9 cellular contexts compared by ENCODE assay signal in genomic region chr4:108849611-108850406, GRCh38.
A peak's percentile ranks its signal among the peaks of the same experiment; 100 is the strongest.
DNase-seq lines count a peak whose midpoint lies in the region; ATAC-seq, FAIRE-seq and TF ChIP-seq lines count a peak whose summit lies in the region.
"Had no signal": no experiment of that assay in that cellular context is flagged by ENCODE, and none has a peak within 500 bp of the region (broad histone marks: within the 10 kb centered on the region; RNA-seq: fewer than 3 reads in every experiment).

No MANE protein-coding gene starts in this region.

- H3K9me3 Mint-ChIP-seq in mesothelial cell of epicardium: no peaks in the 10 kb centered on the region

- H3K36me3 Mint-ChIP-seq in mesothelial cell of epicardium: peaks cover 12% of the 10 kb centered on the region

- DNase-seq in NCI-H1417 (lab: John Stamatoyannopoulos, UW): peak in 2 of 3 experiments; percentile 4 to 5
- no peak for DNase-seq in NCI-H1417 treated with DMSO at 0.1 percent for 48 hours (lab: John Stamatoyannopoulos, UW)
- no peak for DNase-seq in SK-N-MC (ENCODE audit: low read depth, low spot score)
- DNase-seq in mesothelial cell of epicardium (ENCODE audit: low spot score in 2 of 2, unreplicated experiment in 2 of 2): no peak
- DNase-seq in pancreas: no peak
- no peak for DNase-seq in HUDEP-2 (lab: John Stamatoyannopoulos, UW; ENCODE audit: unreplicated experiment in 76 of 76)
- no peak for DNase-seq in left colon

- intact Hi-C loops in pancreas (cut with DNase I): no loop called here
- intact Hi-C loops in left colon (cut with DNase I, micrococcal nuclease): no loop called here

- no peaks in the 10 kb centered on the region for H3K27me3 ChIP-seq in pancreas

- TF ChIP-seq CTCF in mesothelial cell of epicardium (IDR thresholded peaks at IDR 0.05; ENCODE audit: unreplicated experiment) (no peak), pancreas (IDR thresholded peaks at IDR 0.05) (no peak)

- H3K27ac ChIP-seq in SK-N-MC (peak overlapping the region; percentile 26; the same call in 1 of the 2 replicates), pancreas (no peak overlapping the region)

- H3K4me3 ChIP-seq in SK-N-MC (no peak overlapping the region; the same call in 1 of the 2 replicates), pancreas (no peak overlapping the region)

- peak; percentile 90 for ATAC-seq in HG02981 (IDR thresholded peaks at IDR 0.05; ENCODE audit: unreplicated experiment)
- ATAC-seq in pancreas: no peak
- no peak for ATAC-seq in left colon

- peak overlapping the region; percentile 7 for H3K9ac ChIP-seq in SK-N-MC (ENCODE audit: insufficient read length)

- no peak for FAIRE-seq in pancreas (lab: Jason Lieb, UNC)
- FAIRE-seq: A204.1 had no signal

- H3K4me3 Mint-ChIP-seq in mesothelial cell of epicardium: no peak overlapping the region

- H3K4me1 Mint-ChIP-seq in mesothelial cell of epicardium: peaks cover 8% of the 10 kb centered on the region

- H3K9me3 ChIP-seq in SK-N-MC (ENCODE audit: low read depth, low read length) (no peaks in the 10 kb centered on the region), pancreas (no peaks in the 10 kb centered on the region)

- WGBS in pancreas, 2 donors: 85 to 87% methylated on average over 3 of the region's 3 CpGs

- H3K36me3 ChIP-seq in SK-N-MC (ENCODE audit: insufficient read depth, low read length) (no peaks in the 10 kb centered on the region), pancreas (no peaks in the 10 kb centered on the region)

- no peaks in the 10 kb centered on the region for H3K4me1 ChIP-seq in pancreas

- no peaks in the 10 kb centered on the region for H3K27me3 Mint-ChIP-seq in mesothelial cell of epicardium (ENCODE audit: low read depth)

- peak overlapping the region; percentile 64 for H3K27ac Mint-ChIP-seq in mesothelial cell of epicardium

Comparison
In these comparisons a context has a peak if more than half of its experiments do, and no peak if none do; other contexts are left out.
1. DNase-seq: peak in NCI-H1417 (2 of 3); none in NCI-H1417 treated with DMSO at 0.1 percent for 48 hours (single experiment), SK-N-MC (single experiment), mesothelial cell of epicardium (0 of 2), pancreas (0 of 6), HUDEP-2 (0 of 76) and left colon (0 of 2).